Comparison of ENCODE assay signal across 31 cellular contexts in the genomic region with DNA sequence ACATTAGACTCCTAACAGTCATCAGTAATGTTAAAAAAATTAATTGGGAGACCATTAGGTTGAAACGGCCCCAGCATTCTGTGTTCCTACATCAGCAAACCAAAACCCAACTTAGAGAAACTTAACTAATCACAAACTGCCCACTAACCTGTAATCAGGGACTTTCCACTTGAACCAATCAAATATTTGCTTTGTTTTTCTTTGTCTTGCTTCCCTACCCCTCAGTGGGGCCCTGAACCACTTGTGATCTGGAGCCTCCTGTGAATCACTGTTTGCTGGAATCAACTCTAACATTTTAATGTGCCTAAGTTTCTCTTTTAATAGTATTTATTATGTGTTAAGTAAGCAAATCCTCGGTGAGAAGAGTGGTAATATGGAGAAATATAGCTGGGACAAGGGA.
DNase-seq lines count a peak whose midpoint lies in the region; ATAC-seq, FAIRE-seq and TF ChIP-seq lines count a peak whose summit lies in the region.
"Had no signal": no experiment of that assay in that cellular context is flagged by ENCODE, and none has a peak within 500 bp of the region (broad histone marks: within the 10 kb centered on the region; RNA-seq: fewer than 3 reads in every experiment).

No MANE protein-coding gene starts in this region.

- H3K4me3 ChIP-seq in left lung (no peak overlapping the region), colonic mucosa (no peak overlapping the region)
- H3K4me3 ChIP-seq: A549; BLaER1 treated with 17β-estradiol and CSF1 and Interleukin-3, amounts not matched to agents 10 nM and 100 nM; GM23248 had no signal

- H3K27ac Mint-ChIP-seq in T-helper 17 cell: no peak overlapping the region
- H3K27ac Mint-ChIP-seq in naive thymus-derived CD8-positive, alpha-beta T cell: no peak overlapping the region
- H3K27ac Mint-ChIP-seq: CD4-positive, alpha-beta T cell; H9; IgD-negative memory B cell had no signal

- ATAC-seq in left lung (peak; percentile 68), T-helper 17 cell (no peak), HG02678 (IDR thresholded peaks at IDR 0.05; ENCODE audit: unreplicated experiment) (no peak)
- no peak for ATAC-seq in naive thymus-derived CD8-positive, alpha-beta T cell
- ATAC-seq: A549 had no signal

- no peaks in the 10 kb centered on the region for H3K9me3 Mint-ChIP-seq in naive thymus-derived CD8-positive, alpha-beta T cell
- H3K9me3 Mint-ChIP-seq: CD4-positive, alpha-beta T cell; H9; IgD-negative memory B cell had no signal

- FAIRE-seq in RCC 7860 (lab: Jason Lieb, UNC): no peak
- FAIRE-seq: A549, GM18507 had no signal

- peak overlapping the region; percentile 44 to 53 for H3K27ac ChIP-seq in left lung
- H3K27ac ChIP-seq in colonic mucosa: no peak overlapping the region
- H3K27ac ChIP-seq: BLaER1 treated with 17β-estradiol and CSF1 and Interleukin-3, amounts not matched to agents 10 nM and 100 nM; HL-60; KMS-11 had no signal

- intact Hi-C loops in left lung (cut with DNase I): no loop called here
- intact Hi-C loops in colonic mucosa (cut with DNase I): no loop called here

- POLR2A ChIA-PET in naive thymus-derived CD8-positive, alpha-beta T cell (lab: Charles Lee): no interaction called here

- H3K9me3 ChIP-seq in left lung (no peaks in the 10 kb centered on the region), T-helper 17 cell (ENCODE audit: control insufficient read depth, low read length, poor library complexity, severe bottlenecking) (no peaks in the 10 kb centered on the region), colonic mucosa (no peaks in the 10 kb centered on the region)
- H3K9me3 ChIP-seq: A549; BLaER1 treated with 17β-estradiol and CSF1 and Interleukin-3, amounts not matched to agents 10 nM and 100 nM had no signal

- DNase-seq in DMS53 treated with DMSO at 0.1 percent for 48 hours (lab: John Stamatoyannopoulos, UW; ENCODE audit: unreplicated experiment): peak; percentile 44
- DNase-seq in RCC 7860 (ENCODE audit: low spot score): peak; percentile 22
- DNase-seq in left lung: no peak
- DNase-seq in renal cortical epithelial cell (ENCODE audit: low read depth): peak; percentile 84
- no peak for DNase-seq in T-helper 17 cell
- DNase-seq in colonic mucosa: no peak
- DNase-seq in naive thymus-derived CD8-positive, alpha-beta T cell: no peak
- DNase-seq: AML-193; CD4-positive, alpha-beta T cell; COR-L47; DMS79 treated with DMSO at 0.1 percent for 48 hours; GM23248; H9; MM.1S; NCI-H1092; NCI-H1436 treated with DMSO at 0.1 percent for 48 hours; NCI-H187 treated with DMSO at 0.1 percent for 48 hours; NCI-H2107; NCI-H446; NCI-H524 treated with DMSO at 0.1 percent for 48 hours; NCI-H82; NK-92 treated with Interleukin-12 subunit alpha and Interleukin-12 subunit beta, amount 100 ng/mL, for 24 hours; SHP77 treated with DMSO at 0.1 percent for 48 hours; T-helper 1 cell had no signal

- H3K36me3 ChIP-seq in left lung (no peaks in the 10 kb centered on the region), colonic mucosa (no peaks in the 10 kb centered on the region)
- H3K36me3 ChIP-seq: BLaER1 treated with 17β-estradiol and CSF1 and Interleukin-3, amounts not matched to agents 10 nM and 100 nM had no signal

- no peak overlapping the region for H3K4me3 Mint-ChIP-seq in T-helper 17 cell
- no peak overlapping the region for H3K4me3 Mint-ChIP-seq in naive thymus-derived CD8-positive, alpha-beta T cell
- H3K4me3 Mint-ChIP-seq: CD4-positive, alpha-beta T cell; H9; IgD-negative memory B cell had no signal

- peaks cover 2% of the 10 kb centered on the region for H3K4me1 Mint-ChIP-seq in T-helper 17 cell
- no peaks in the 10 kb centered on the region for H3K4me1 Mint-ChIP-seq in naive thymus-derived CD8-positive, alpha-beta T cell
- H3K4me1 Mint-ChIP-seq: IgD-negative memory B cell had no signal

- H3K4me1 ChIP-seq in left lung: peaks cover 15 to 20% of the 10 kb centered on the region in 2 donors
- no peaks in the 10 kb centered on the region for H3K4me1 ChIP-seq in colonic mucosa

- no peak for TF ChIP-seq CTCF in left lung (IDR thresholded peaks at IDR 0.05)
- TF ChIP-seq CTCF in colonic mucosa (IDR thresholded peaks at IDR 0.05): no peak

- no peaks in the 10 kb centered on the region for H3K27me3 ChIP-seq in left lung
- no peaks in the 10 kb centered on the region for H3K27me3 ChIP-seq in colonic mucosa

- H3K9ac ChIP-seq in colonic mucosa (ENCODE audit: low read depth in 2 of 2, low read length in 2 of 2): no peak overlapping the region
- H3K9ac ChIP-seq: BLaER1 treated with 17β-estradiol and CSF1 and Interleukin-3, amounts not matched to agents 10 nM and 100 nM; GM23248; KMS-11 had no signal

- peaks cover 86% of the 10 kb centered on the region for H3K27me3 Mint-ChIP-seq in T-helper 17 cell
- H3K27me3 Mint-ChIP-seq in naive thymus-derived CD8-positive, alpha-beta T cell: peaks cover 7 to 36% (median 9%) of the 10 kb centered on the region in 5 donors

- H3K36me3 Mint-ChIP-seq in T-helper 17 cell (ENCODE audit: low read depth): no peaks in the 10 kb centered on the region
- H3K36me3 Mint-ChIP-seq in naive thymus-derived CD8-positive, alpha-beta T cell: no peaks in the 10 kb centered on the region
- H3K36me3 Mint-ChIP-seq: IgD-negative memory B cell had no signal

Comparison
In these comparisons a context has a peak if more than half of its experiments do, and no peak if none do; other contexts are left out.
1. DNase-seq: peak in DMS53 treated with DMSO at 0.1 percent for 48 hours (single experiment), RCC 7860 (single experiment) and renal cortical epithelial cell (single experiment); none in left lung (0 of 2), T-helper 17 cell (0 of 3), colonic mucosa (single experiment) and naive thymus-derived CD8-positive, alpha-beta T cell (0 of 10).